In genomic region chr7:13091974-13092707, GRCh38 we compare ENCODE assay signal across 22 cellular contexts.
"Had no signal": no experiment of that assay in that cellular context is flagged by ENCODE, and none has a peak within 500 bp of the region (broad histone marks: within the 10 kb centered on the region; RNA-seq: fewer than 3 reads in every experiment).

No MANE protein-coding gene starts in this region.

- H3K9me3 ChIP-seq: adrenal gland, breast epithelium, prostate gland, right atrium auricular region, thyroid gland, upper lobe of right lung had no signal

- H3K9me3 Mint-ChIP-seq: activated T-helper 2 cell treated with anti-CD3 and anti-CD28 coated beads, Interferon-gamma antibody, Interleukin-2, Interleukin-4, amounts not matched to agents 10 μg/mL and 5 μg/mL and 100 μg/mL, durations not matched to agents 14 hours and 24 hours and 36 hours; stimulated activated naive CD8-positive, alpha-beta T cell treated with anti-CD3 and anti-CD28 coated beads, Interleukin-15, Interleukin-2, amounts not matched to agents 100 ng/mL and 50 ng/mL, for 24 hours; WTC11 had no signal

- DNase-seq: activated naive CD4-positive, alpha-beta T cell; activated T-cell treated with anti-CD3 and anti-CD28 coated beads, Interleukin-2, amount 50 U/mL, for 1 hour; adrenal gland; glutamatergic neuron; hippocampal formation; left ventricle myocardium superior; mammary epithelial cell; stimulated activated CD4-positive, alpha-beta T cell treated with anti-CD3 and anti-CD28 coated beads, Interleukin-1b, Interleukin-23, amount 100 ng/mL, for 48 hours; substantia nigra; T-helper 1 cell; T-helper 9 cell; thyroid gland; upper lobe of right lung had no signal

- H3K27ac Mint-ChIP-seq: activated naive CD8-positive, alpha-beta T cell; activated T-helper 2 cell treated with anti-CD3 and anti-CD28 coated beads, Interferon-gamma antibody, Interleukin-2, Interleukin-4, amounts not matched to agents 10 μg/mL and 5 μg/mL and 100 μg/mL, durations not matched to agents 14 hours and 24 hours and 36 hours; natural killer cell treated with Interleukin-12 subunit alpha and Interleukin-12 subunit beta and Interleukin-15 and Interleukin-18, amount 100 ng/mL, for 72 hours; stimulated activated naive CD8-positive, alpha-beta T cell treated with anti-CD3 and anti-CD28 coated beads, Interleukin-15, Interleukin-2, amounts not matched to agents 100 ng/mL and 50 ng/mL, for 24 hours; WTC11 had no signal

- H3K4me1 Mint-ChIP-seq: WTC11 had no signal

- H3K4me1 ChIP-seq: adrenal gland, breast epithelium, prostate gland, right atrium auricular region, thyroid gland, upper lobe of right lung had no signal

- H3K27me3 ChIP-seq: adrenal gland, breast epithelium, right atrium auricular region, thyroid gland, upper lobe of right lung had no signal

- H3K4me3 Mint-ChIP-seq: activated naive CD8-positive, alpha-beta T cell; natural killer cell treated with Interleukin-12 subunit alpha and Interleukin-12 subunit beta and Interleukin-15 and Interleukin-18, amount 100 ng/mL, for 72 hours; stimulated activated naive CD8-positive, alpha-beta T cell treated with anti-CD3 and anti-CD28 coated beads, Interleukin-15, Interleukin-2, amounts not matched to agents 100 ng/mL and 50 ng/mL, for 24 hours; WTC11 had no signal

- H3K36me3 Mint-ChIP-seq: activated naive CD8-positive, alpha-beta T cell; WTC11 had no signal

- ATAC-seq: left ventricle myocardium superior; natural killer cell treated with Interleukin-12 subunit alpha and Interleukin-12 subunit beta and Interleukin-15 and Interleukin-18, amount 100 ng/mL, for 72 hours; upper lobe of right lung; WTC11 had no signal

- H3K4me3 ChIP-seq: adrenal gland, breast epithelium, coronary artery, prostate gland, right atrium auricular region, thyroid gland, upper lobe of right lung had no signal

- H3K36me3 ChIP-seq: adrenal gland, breast epithelium, prostate gland, right atrium auricular region, thyroid gland, upper lobe of right lung had no signal
